In the genomic region with DNA sequence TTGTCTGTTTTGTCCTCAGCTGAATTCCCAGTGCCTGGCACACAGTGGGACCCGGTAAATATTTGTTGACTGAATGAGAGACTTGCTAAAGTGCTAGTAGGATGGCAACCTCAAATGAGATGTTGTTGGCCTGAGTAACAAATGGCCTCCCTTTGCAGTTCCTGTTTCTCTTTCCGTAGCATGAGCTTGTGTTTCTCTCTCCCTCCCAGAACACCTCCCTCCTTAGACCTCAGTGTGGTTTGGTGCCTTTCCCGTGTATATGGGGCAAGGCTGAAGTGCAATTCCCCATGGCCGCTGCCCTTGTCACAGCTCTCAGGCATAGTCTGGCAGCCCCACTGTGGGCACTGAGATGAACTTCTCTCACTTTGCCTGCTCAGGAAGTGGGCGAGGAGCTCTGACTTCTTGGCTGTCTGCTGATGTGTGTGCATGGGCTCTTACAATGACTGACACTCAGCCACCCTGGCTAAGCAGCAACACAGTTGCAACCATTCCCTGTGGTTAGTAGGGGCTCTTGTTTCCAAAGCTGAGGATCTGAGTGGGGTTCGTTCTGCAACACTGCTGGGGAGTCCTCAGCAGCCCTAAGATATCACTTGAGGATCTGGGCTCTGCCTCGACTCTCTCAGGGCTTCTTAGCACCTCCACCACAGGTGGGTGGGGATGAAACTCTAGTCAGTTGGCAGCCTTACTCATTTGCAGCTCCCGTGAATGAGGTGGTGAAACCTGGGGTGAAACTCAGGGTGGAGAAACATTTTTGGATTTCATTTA, we compare ENCODE assay signal across 8 cellular contexts.
DNase-seq lines count a peak whose midpoint lies in the region; ATAC-seq and TF ChIP-seq lines count a peak whose summit lies in the region.

No MANE protein-coding gene starts in this region.

- peaks cover 70% of the 10 kb centered on the region for H3K4me1 ChIP-seq in Loucy (ENCODE audit: insufficient read depth, low read length, poor library complexity, severe bottlenecking)
- H3K4me1 ChIP-seq in mesenchymal stem cell (ENCODE audit: control insufficient read depth, insufficient read depth, low read depth, low read length), result peaks cover 6% of the 10 kb centered on the region
- no peaks in the 10 kb centered on the region for H3K4me1 ChIP-seq in upper lobe of left lung

- 78% methylated on average over 7 of the region's 8 CpGs for WGBS in mesenchymal stem cell
- 60 to 64% methylated on average over 6 to 8 of the region's 8 CpGs for WGBS in upper lobe of left lung, 2 donors

- H3K4me3 ChIP-seq in Loucy (ENCODE audit: low read length, poor library complexity, severe bottlenecking) (peak overlapping the region; percentile 37), mesenchymal stem cell (ENCODE audit: insufficient read depth in 1 of 2, low read depth in 1 of 2, low read length in 2 of 2) (no peak overlapping the region), upper lobe of left lung (no peak overlapping the region)

- no peak overlapping the region for H2BK120ac ChIP-seq in mesenchymal stem cell (ENCODE audit: low read depth, low read length)

- TF ChIP-seq POLR2A in upper lobe of left lung (IDR thresholded peaks at IDR 0.05), result no peak

- H3K79me2 ChIP-seq in Loucy (ENCODE audit: insufficient read depth, low read length), result no peaks in the 10 kb centered on the region

- no peak overlapping the region for H3K23ac ChIP-seq in mesenchymal stem cell (ENCODE audit: low read length in 2 of 2)

- H3K27me3 ChIP-seq in Loucy (ENCODE audit: insufficient read depth, low read length, poor library complexity, severe bottlenecking), result no peaks in the 10 kb centered on the region
- H3K27me3 ChIP-seq in mesenchymal stem cell (ENCODE audit: control insufficient read depth in 1 of 2, insufficient read depth in 1 of 2, low read length in 2 of 2), result no peaks in the 10 kb centered on the region
- no peaks in the 10 kb centered on the region for H3K27me3 ChIP-seq in upper lobe of left lung

- DNase-seq in GF-D8 (lab: John Stamatoyannopoulos, UW), result peak; percentile 22
- DNase-seq in activated CD8-positive, alpha-beta memory T cell treated with anti-CD3 and anti-CD28 coated beads, Interleukin-2, amount 50 U/mL, for 48 hours, result peak; percentile 83
- DNase-seq in mesenchymal stem cell, result no peak
- peak in 1 of 2 donors; percentile 65 for DNase-seq in upper lobe of left lung
- DNase-seq in NCI-H1048 (lab: John Stamatoyannopoulos, UW), result no peak
- DNase-seq in RKO (ENCODE audit: low spot score), result no peak

- peak; percentile 76 for ATAC-seq in GM21529 (IDR thresholded peaks at IDR 0.05; ENCODE audit: unreplicated experiment)
- peak; percentile 50 to 68 for ATAC-seq in upper lobe of left lung (ENCODE audit: low FRiP score in 2 of 2)

- no peak overlapping the region for H3K18ac ChIP-seq in mesenchymal stem cell (ENCODE audit: low read depth in 1 of 2, low read length in 2 of 2)

- H2AK5ac ChIP-seq in mesenchymal stem cell (ENCODE audit: low read length, severe bottlenecking), result peak overlapping the region; percentile 9

- no peaks in the 10 kb centered on the region for H3K36me3 ChIP-seq in Loucy (ENCODE audit: insufficient read depth, low read length)
- H3K36me3 ChIP-seq in mesenchymal stem cell (ENCODE audit: control insufficient read depth in 1 of 2, insufficient read depth in 2 of 2, low read depth in 1 of 2, low read length in 2 of 2), result no peaks in the 10 kb centered on the region
- H3K36me3 ChIP-seq in upper lobe of left lung, result peaks cover 0 to 11% (median 5%) of the 10 kb centered on the region in 4 donors

- TF ChIP-seq CTCF in Loucy (conservative IDR thresholded peaks at IDR 0.05; ENCODE audit: low read length), result peak; percentile 27; the same call in 1 of the 2 replicates
- no peak for TF ChIP-seq CTCF in upper lobe of left lung (IDR thresholded peaks at IDR 0.05)

- H3K79me1 ChIP-seq in mesenchymal stem cell (replicated peaks; ENCODE audit: low read length, poor library complexity, severe bottlenecking), result no peaks in the 10 kb centered on the region

- no peaks in the 10 kb centered on the region for H4K20me1 ChIP-seq in Loucy (ENCODE audit: insufficient read depth, low read length, poor library complexity, severe bottlenecking)

- H2AFZ ChIP-seq in Loucy (ENCODE audit: low read length) (peak overlapping the region; percentile 14), mesenchymal stem cell (ENCODE audit: low read depth, low read length) (no peak overlapping the region)

- H3K4ac ChIP-seq in mesenchymal stem cell (ENCODE audit: low read depth in 1 of 2, low read length in 2 of 2), result no peak overlapping the region

- H3K4me2 ChIP-seq in Loucy (ENCODE audit: low read depth, low read length, poor library complexity, severe bottlenecking) (peak overlapping the region; percentile 54), mesenchymal stem cell (ENCODE audit: low read length, poor library complexity, severe bottlenecking) (no peak overlapping the region)

- H3K27ac ChIP-seq in mesenchymal stem cell (ENCODE audit: low read length, poor library complexity, severe bottlenecking) (no peak overlapping the region), upper lobe of left lung (peak overlapping the region in 3 of 4 donors; percentile 45 to 65 (median 52))

- H3K9me3 ChIP-seq in Loucy (ENCODE audit: insufficient read depth, low read depth, low read length), result no peaks in the 10 kb centered on the region
- no peaks in the 10 kb centered on the region for H3K9me3 ChIP-seq in mesenchymal stem cell (ENCODE audit: control insufficient read depth, low read length)
- H3K9me3 ChIP-seq in upper lobe of left lung, result no peaks in the 10 kb centered on the region

- H3K9me2 ChIP-seq in Loucy (replicated peaks; ENCODE audit: low read depth, low read length), result no peaks in the 10 kb centered on the region

- peaks cover 6% of the 10 kb centered on the region; the same call in 1 of the 2 replicates for H3F3A ChIP-seq in Loucy (ENCODE audit: low read depth)

- no peak overlapping the region for H3K14ac ChIP-seq in mesenchymal stem cell (ENCODE audit: low read length in 2 of 2)

- H4K8ac ChIP-seq in mesenchymal stem cell (ENCODE audit: low read length), result no peak overlapping the region

- H2BK12ac ChIP-seq in mesenchymal stem cell (ENCODE audit: low read length in 2 of 2), result no peak overlapping the region

- TF ChIP-seq EP300 in upper lobe of left lung (IDR thresholded peaks at IDR 0.05), result no peak

- H3K9ac ChIP-seq in Loucy (ENCODE audit: low read depth, low read length, poor library complexity, severe bottlenecking) (peak overlapping the region; percentile 70), mesenchymal stem cell (ENCODE audit: low read length) (no peak overlapping the region)

- H4K91ac ChIP-seq in mesenchymal stem cell (ENCODE audit: low read length), result no peak overlapping the region

- no peak overlapping the region for H2BK15ac ChIP-seq in mesenchymal stem cell (ENCODE audit: low read depth, poor library complexity, severe bottlenecking)

- no peak overlapping the region for H2BK5ac ChIP-seq in mesenchymal stem cell (ENCODE audit: low read depth, low read length, poor library complexity, severe bottlenecking)

Comparison
In these comparisons a context has a peak if more than half of its experiments do, and no peak if none do; other contexts are left out.
1. DNase-seq: peak in GF-D8 (single experiment) and activated CD8-positive, alpha-beta memory T cell treated with anti-CD3 and anti-CD28 coated beads, Interleukin-2, amount 50 U/mL, for 48 hours (single experiment); none in mesenchymal stem cell (single experiment), NCI-H1048 (single experiment) and RKO (single experiment).